7 cellular contexts compared by ENCODE assay signal in genomic region chr9:63816742-63817621, GRCh38.
A peak's percentile ranks its signal among the peaks of the same experiment; 100 is the strongest.
DNase-seq lines count a peak whose midpoint lies in the region; ATAC-seq and TF ChIP-seq lines count a peak whose summit lies in the region.

No MANE protein-coding gene starts in this region.

- H3K4ac ChIP-seq in mesendoderm (ENCODE audit: low read depth, low read length), result no peak overlapping the region

- no peak overlapping the region for H4K8ac ChIP-seq in mesendoderm (ENCODE audit: low read depth, low read length)

- no peaks in the 10 kb centered on the region for H3K79me1 ChIP-seq in mesendoderm (ENCODE audit: low read length)

- peak overlapping the region; percentile 79 for H3K56ac ChIP-seq in mesendoderm (ENCODE audit: low read length)

- no peak overlapping the region for H4K5ac ChIP-seq in mesendoderm (ENCODE audit: low read length)

- peak; percentile 44 to 47 for DNase-seq in activated CD4-positive, alpha-beta T cell treated with anti-CD3 and anti-CD28 coated beads, Interleukin-2, amount 50 U/mL, for 4 hours
- DNase-seq in effector memory CD4-positive, alpha-beta T cell, result peak; percentile 15 to 51 (median 50)
- DNase-seq in mesendoderm (peak; percentile 98), NCI-H2171 treated with DMSO at 0.1 percent for 48 hours (lab: John Stamatoyannopoulos, UW) (no peak)
- DNase-seq in stimulated activated CD8-positive, alpha-beta memory T cell treated with anti-CD3 and anti-CD28 coated beads, Interleukin-15, amount 100 ng/mL, for 4 hours (ENCODE audit: low read depth in 2 of 2), result peak; percentile 42 to 46

- no peak overlapping the region for H2BK5ac ChIP-seq in mesendoderm (ENCODE audit: low read length)

- H3K27ac ChIP-seq in effector memory CD4-positive, alpha-beta T cell (ENCODE audit: insufficient read depth, low read length, poor library complexity, severe bottlenecking), result no peak overlapping the region
- no peak overlapping the region for H3K27ac ChIP-seq in mesendoderm (ENCODE audit: low read depth, low read length)

- ATAC-seq in HG03280 (IDR thresholded peaks at IDR 0.05; ENCODE audit: unreplicated experiment), result peak; percentile 63

- peak overlapping the region; percentile 44 for H3K9ac ChIP-seq in mesendoderm (ENCODE audit: low read length)

- H3K27me3 ChIP-seq in effector memory CD4-positive, alpha-beta T cell (replicated peaks; ENCODE audit: control insufficient read depth, insufficient read depth, low read length, poor library complexity, severe bottlenecking), result peaks cover 4% of the 10 kb centered on the region
- no peaks in the 10 kb centered on the region for H3K27me3 ChIP-seq in mesendoderm (ENCODE audit: insufficient read depth, low read length, poor library complexity)

- H3K4me3 ChIP-seq in effector memory CD4-positive, alpha-beta T cell (ENCODE audit: insufficient read depth, low read depth, low read length, poor library complexity, severe bottlenecking), result peak overlapping the region; percentile 39
- H3K4me3 ChIP-seq in mesendoderm (ENCODE audit: low read length), result peak overlapping the region; percentile 52

- no peaks in the 10 kb centered on the region for H3K36me3 ChIP-seq in effector memory CD4-positive, alpha-beta T cell (ENCODE audit: control insufficient read depth, insufficient read depth, low read length)
- H3K36me3 ChIP-seq in mesendoderm (ENCODE audit: control insufficient read depth, insufficient read depth, low read length), result no peaks in the 10 kb centered on the region

- peak overlapping the region; percentile 92 for H3K4me2 ChIP-seq in mesendoderm (ENCODE audit: low read length)

- no peak overlapping the region for H3K18ac ChIP-seq in mesendoderm (ENCODE audit: low read length)

- no peak overlapping the region for H2BK15ac ChIP-seq in mesendoderm (replicated peaks; ENCODE audit: low read depth)

- no peaks in the 10 kb centered on the region for H3K79me2 ChIP-seq in mesendoderm (ENCODE audit: control insufficient read depth, insufficient read depth, low read length)

- no peak overlapping the region for H2AK5ac ChIP-seq in mesendoderm (ENCODE audit: low read length)

- H2BK120ac ChIP-seq in mesendoderm (ENCODE audit: low read depth, low read length), result no peak overlapping the region

- H3K9me3 ChIP-seq in effector memory CD4-positive, alpha-beta T cell (ENCODE audit: control insufficient read depth, low read length), result no peaks in the 10 kb centered on the region

- WGBS in mesendoderm (ENCODE audit: extremely low coverage, insufficient coverage, low lambda C conversion rate), result no CpG with 5 or more reads among the region's 36 CpGs

- H3K4me1 ChIP-seq in effector memory CD4-positive, alpha-beta T cell (ENCODE audit: control insufficient read depth, insufficient read depth, low read length, poor library complexity, severe bottlenecking), result peaks cover 10% of the 10 kb centered on the region
- H3K4me1 ChIP-seq in mesendoderm (ENCODE audit: control insufficient read depth, low read depth, low read length), result no peaks in the 10 kb centered on the region

- H3K23ac ChIP-seq in mesendoderm (ENCODE audit: low read length), result no peak overlapping the region

- TF ChIP-seq POLR2A in GM19099 (IDR thresholded peaks at IDR 0.05; ENCODE audit: extremely low read depth, insufficient read length, low read depth), result peak; percentile 45
